Comparison of ENCODE assay signal across 1 cellular context in genomic region chr2:120272763-120273481, GRCh38.
TF ChIP-seq lines count a peak whose summit lies in the region.

No MANE protein-coding gene starts in this region.

TF ChIP-seq in HepG2, 621 proteins besides CTCF, POLR2A, EP300 and RAD21 (continued from another document and continues in another):
- no peak for TF ChIP-seq GMEB2 (CRISPR knock-in tag; IDR thresholded peaks at IDR 0.05; ENCODE audit: low read depth)
- TF ChIP-seq ZNF460 (CRISPR knock-in tag; IDR thresholded peaks at IDR 0.05; ENCODE audit: borderline replicate concordance) = peak; percentile 63; the same call in 1 of the 2 replicates
- 0 out of 2 replicates have a peak, but pooled peaks have one; percentile 38 for TF ChIP-seq ZNF557 (CRISPR knock-in tag; IDR thresholded peaks at IDR 0.05)
- TF ChIP-seq BRD4 (CRISPR knock-in tag; IDR thresholded peaks at IDR 0.05) = no peak
- TF ChIP-seq HOXA5 (CRISPR knock-in tag; IDR thresholded peaks at IDR 0.05) = 0 out of 2 replicates have a peak, but pooled peaks have one; percentile 52
- TF ChIP-seq TCF12 (IDR thresholded peaks at IDR 0.05) = no peak
- no peak for TF ChIP-seq TCF12 (CRISPR knock-in tag; IDR thresholded peaks at IDR 0.05)
- no peak for TF ChIP-seq THAP7 (CRISPR knock-in tag; IDR thresholded peaks at IDR 0.05)
- TF ChIP-seq SYNCRIP (IDR thresholded peaks at IDR 0.05; ENCODE audit: insufficient read depth, low read depth, low read length) = no peak
- peak; percentile 76; the same call in 1 of the 2 replicates for TF ChIP-seq TP53 (CRISPR knock-in tag; conservative IDR thresholded peaks at IDR 0.05)
- no peak for TF ChIP-seq ZNF333 (CRISPR knock-in tag; IDR thresholded peaks at IDR 0.05; ENCODE audit: borderline replicate concordance)
- 0 out of 2 replicates have a peak, but pooled peaks have one; percentile 44 for TF ChIP-seq YEATS2 (CRISPR knock-in tag; IDR thresholded peaks at IDR 0.05; ENCODE audit: borderline replicate concordance)
- no peak for TF ChIP-seq ZNF687 (CRISPR knock-in tag; IDR thresholded peaks at IDR 0.05)
- no peak for TF ChIP-seq TEAD2 (CRISPR knock-in tag; IDR thresholded peaks at IDR 0.05)
- no peak for TF ChIP-seq ZNF484 (CRISPR knock-in tag; IDR thresholded peaks at IDR 0.05; ENCODE audit: borderline replicate concordance, low read depth)
- TF ChIP-seq MAFG (CRISPR knock-in tag; IDR thresholded peaks at IDR 0.05) = no peak
- TF ChIP-seq TOE1 (CRISPR knock-in tag; IDR thresholded peaks at IDR 0.05) = no peak
- no peak for TF ChIP-seq ZNF142 (CRISPR knock-in tag; IDR thresholded peaks at IDR 0.05)
- no peak for TF ChIP-seq MXD3 (CRISPR knock-in tag; IDR thresholded peaks at IDR 0.05)
- TF ChIP-seq MBD4 (IDR thresholded peaks at IDR 0.05; ENCODE audit: borderline replicate concordance, low read length) = no peak
- no peak for TF ChIP-seq KMT2A (CRISPR knock-in tag; IDR thresholded peaks at IDR 0.05)
- no peak for TF ChIP-seq EEA1 (CRISPR knock-in tag; IDR thresholded peaks at IDR 0.05; ENCODE audit: borderline replicate concordance)
- no peak for TF ChIP-seq ZNF382 (CRISPR knock-in tag; IDR thresholded peaks at IDR 0.05; ENCODE audit: borderline replicate concordance)
- 0 out of 2 replicates have a peak, but pooled peaks have one; percentile 64 for TF ChIP-seq ZNF124 (CRISPR knock-in tag; IDR thresholded peaks at IDR 0.05)
- TF ChIP-seq ZBTB26 (CRISPR knock-in tag; IDR thresholded peaks at IDR 0.05; ENCODE audit: borderline replicate concordance) = no peak
- TF ChIP-seq ZKSCAN5 (CRISPR knock-in tag; IDR thresholded peaks at IDR 0.05) = no peak
- TF ChIP-seq ZFP90 (CRISPR knock-in tag; IDR thresholded peaks at IDR 0.05; ENCODE audit: borderline replicate concordance) = no peak
- TF ChIP-seq WIZ (CRISPR knock-in tag; IDR thresholded peaks at IDR 0.05) = 0 out of 2 replicates have a peak, but pooled peaks have one; percentile 69
- TF ChIP-seq ZNF615 (CRISPR knock-in tag; IDR thresholded peaks at IDR 0.05; ENCODE audit: borderline replicate concordance) = no peak
- TF ChIP-seq PHF21A (CRISPR knock-in tag; IDR thresholded peaks at IDR 0.05) = peak; percentile 87
- TF ChIP-seq ETS1 (CRISPR knock-in tag; IDR thresholded peaks at IDR 0.05) = no peak
- peak; percentile 76; the same call in 1 of the 2 replicates for TF ChIP-seq ZBTB20 (CRISPR knock-in tag; IDR thresholded peaks at IDR 0.05; ENCODE audit: borderline replicate concordance, low read depth)
- TF ChIP-seq EED (CRISPR knock-in tag; IDR thresholded peaks at IDR 0.05) = no peak
- no peak for TF ChIP-seq HMGA1 (CRISPR knock-in tag; conservative IDR thresholded peaks at IDR 0.05)
